1 cellular context compared by ENCODE assay signal in genomic region chr4:85763207-85763606, GRCh38.
TF ChIP-seq lines count a peak whose summit lies in the region.

No MANE protein-coding gene starts in this region.

TF ChIP-seq in SK-N-SH treated with all-trans-retinoic acid at 6 μM for 48 hours, 23 proteins besides CTCF, POLR2A, EP300 and RAD21 (continued from another document):
- no peak for TF ChIP-seq CREB5 (CRISPR knock-in tag; IDR thresholded peaks at IDR 0.05; ENCODE audit: low read depth)
- TF ChIP-seq ZNF70 (CRISPR knock-in tag; IDR thresholded peaks at IDR 0.05), result no peak
- TF ChIP-seq CSDC2 (CRISPR knock-in tag; IDR thresholded peaks at IDR 0.05), result no peak
- no peak for TF ChIP-seq RARB (CRISPR knock-in tag; IDR thresholded peaks at IDR 0.05)
- no peak for TF ChIP-seq BACH2 (CRISPR knock-in tag; IDR thresholded peaks at IDR 0.05; ENCODE audit: borderline replicate concordance)
- TF ChIP-seq PPARA (CRISPR knock-in tag; IDR thresholded peaks at IDR 0.05; ENCODE audit: borderline replicate concordance), result no peak
- no peak for TF ChIP-seq ARNTL (CRISPR knock-in tag; IDR thresholded peaks at IDR 0.05; ENCODE audit: borderline replicate concordance, low read depth)
